In genomic region chr4:10753326-10753725, GRCh38 we compare ENCODE assay signal across 22 cellular contexts.
"Had no signal": no experiment of that assay in that cellular context is flagged by ENCODE, and none has a peak within 500 bp of the region (broad histone marks: within the 10 kb centered on the region; RNA-seq: fewer than 3 reads in every experiment).

No MANE protein-coding gene starts in this region.

- H3K27ac Mint-ChIP-seq: activated naive CD8-positive, alpha-beta T cell treated with anti-CD3 and anti-CD28 coated beads, Interleukin-2, amount 10 ng/mL, durations not matched to agents 7 days and 5 days; activated T-helper 1 cell treated with anti-CD3 and anti-CD28 coated beads, Interleukin-12 subunit alpha, Interleukin-12 subunit beta, Interleukin-2, Interleukin-4 antibody, amounts not matched to agents 30 ng/mL and 10 ng/mL and 1 ng/mL, durations not matched to agents 14 hours and 24 hours and 36 hours; effector memory CD8-positive, alpha-beta T cell had no signal

- H3K36me3 ChIP-seq: breast epithelium, lower lobe of right lung, prostate gland, tibial artery, uterus had no signal

- H3K4me1 ChIP-seq: lower lobe of right lung, prostate gland, uterus had no signal

- H3K27me3 ChIP-seq: breast epithelium, tibial artery, uterus had no signal

- H3K9me3 ChIP-seq: breast epithelium, lower lobe of right lung, prostate gland, tibial artery, uterus had no signal

- DNase-seq: activated CD4-positive, alpha-beta T cell treated with anti-CD3 and anti-CD28 coated beads, Interleukin-2, amount 50 U/mL, for 1 hour; activated CD8-positive, alpha-beta memory T cell treated with anti-CD3 and anti-CD28 coated beads for 24 hours; activated naive CD8-positive, alpha-beta T cell treated with anti-CD3 and anti-CD28 coated beads, Interleukin-2, amount 10 ng/mL, durations not matched to agents 7 days and 5 days; dermis blood vessel endothelial cell; effector memory CD8-positive, alpha-beta T cell; left colon; lower lobe of right lung; midbrain; right cardiac atrium; stimulated activated CD4-positive, alpha-beta T cell treated with anti-CD3 and anti-CD28 coated beads, Interleukin-15, amount 100 ng/mL, for 24 hours; stimulated activated CD4-positive, alpha-beta T cell treated with anti-CD3 and anti-CD28 coated beads, Interleukin-4, amount 100 ng/mL, for 1 hour; stimulated activated naive CD4-positive, alpha-beta T cell; tibial artery; uterus had no signal

- H3K4me1 Mint-ChIP-seq: activated naive CD8-positive, alpha-beta T cell treated with anti-CD3 and anti-CD28 coated beads, Interleukin-2, amount 10 ng/mL, durations not matched to agents 7 days and 5 days; neural crest cell had no signal

- FAIRE-seq: islet of Langerhans, TTC549 had no signal

- H3K4me3 ChIP-seq: breast epithelium, lower lobe of right lung, prostate gland, skin epidermis, tibial artery, uterus had no signal

- H3K9me3 Mint-ChIP-seq: neural crest cell had no signal

- ATAC-seq: activated CD4-positive, CD25-positive, alpha-beta regulatory T cell treated with anti-CD3 and anti-CD28 coated beads, Interleukin-2, amount 50 U/mL, for 24 hours; effector memory CD8-positive, alpha-beta T cell; left colon; lower lobe of right lung; right cardiac atrium had no signal

- H3K27ac ChIP-seq: lower lobe of right lung, prostate gland, skin epidermis, tibial artery, uterus had no signal

- H3K4me3 Mint-ChIP-seq: activated naive CD8-positive, alpha-beta T cell treated with anti-CD3 and anti-CD28 coated beads, Interleukin-2, amount 10 ng/mL, durations not matched to agents 7 days and 5 days; activated T-helper 1 cell treated with anti-CD3 and anti-CD28 coated beads, Interleukin-12 subunit alpha, Interleukin-12 subunit beta, Interleukin-2, Interleukin-4 antibody, amounts not matched to agents 30 ng/mL and 10 ng/mL and 1 ng/mL, durations not matched to agents 14 hours and 24 hours and 36 hours; effector memory CD8-positive, alpha-beta T cell; neural crest cell had no signal

- H3K36me3 Mint-ChIP-seq: activated naive CD8-positive, alpha-beta T cell treated with anti-CD3 and anti-CD28 coated beads, Interleukin-2, amount 10 ng/mL, durations not matched to agents 7 days and 5 days had no signal
